10 cellular contexts compared by ENCODE assay signal in genomic region chr11:7892059-7892699, GRCh38. TPM values are rescaled to one million over a fixed set of nuclear protein-coding genes. Genes with fewer than 3 reads are reported as not detected.
DNase-seq lines count a peak whose midpoint lies in the region; ATAC-seq and TF ChIP-seq lines count a peak whose summit lies in the region.
"Had no signal": no experiment of that assay in that cellular context is flagged by ENCODE, and none has a peak within 500 bp of the region (broad histone marks: within the 10 kb centered on the region; RNA-seq: fewer than 3 reads in every experiment).

No MANE protein-coding gene starts in this region.

- H3K9me2 ChIP-seq in PC-3 (replicated peaks; ENCODE audit: low read length) = no peaks in the 10 kb centered on the region

- no peak for TF ChIP-seq CTCF in PC-3 (conservative IDR thresholded peaks at IDR 0.05; ENCODE audit: low read depth, low read length)

- H2AFZ ChIP-seq in PC-3 (ENCODE audit: low read length) = peak overlapping the region; percentile 73

- CTCF ChIA-PET in PC-3 (lab: Charles Lee) = interaction anchor here (0.6 to 2.4 kb wide), 2 partner anchors 8 to 94 kb away, joined by 4 to 27 read pairs; partner anchors contain the start of gene EIF3F

- no peaks in the 10 kb centered on the region for H3K79me2 ChIP-seq in PC-3 (ENCODE audit: low read length)

- H3K36me3 ChIP-seq in PC-3 (ENCODE audit: low read depth, low read length) = no peaks in the 10 kb centered on the region

- no peaks in the 10 kb centered on the region for H3F3A ChIP-seq in PC-3 (ENCODE audit: low read length, unreplicated experiment)

- H3K4me1 ChIP-seq in PC-3 (ENCODE audit: insufficient read depth, low read length) = peaks cover 21% of the 10 kb centered on the region

- H3K4me2 ChIP-seq in PC-3 (ENCODE audit: low read length) = peak overlapping the region; percentile 31

- H3K9me3 ChIP-seq in PC-3 (ENCODE audit: low read length) = no peaks in the 10 kb centered on the region

- peak; percentile 17 for DNase-seq in PC-3
- peak; percentile 21 for DNase-seq in myocyte (ENCODE audit: low read depth)
- DNase-seq in NK-92 (lab: John Stamatoyannopoulos, UW; ENCODE audit: unreplicated experiment) = no peak
- no peak for DNase-seq in stimulated activated naive CD4-positive, alpha-beta T cell treated with Interleukin-2 at 50 U/mL for 16 hours (lab: John Stamatoyannopoulos, UW)
- DNase-seq in stimulated activated CD4-positive, alpha-beta T cell treated with anti-CD3 and anti-CD28 coated beads, Interleukin-4, amount 100 ng/mL, for 1 hour = no peak

- H3K27ac ChIP-seq in PC-3 (ENCODE audit: low read length) = no peak overlapping the region

- H3K27me3 ChIP-seq in PC-3 (ENCODE audit: low read length) = no peaks in the 10 kb centered on the region

- ATAC-seq in GM18517 (IDR thresholded peaks at IDR 0.05; ENCODE audit: unreplicated experiment) (peak; percentile 73), HG02884 (IDR thresholded peaks at IDR 0.05; ENCODE audit: unreplicated experiment) (peak; percentile 56), PC-3 (no peak), GM21825 (IDR thresholded peaks at IDR 0.05; ENCODE audit: unreplicated experiment) (no peak)

- BruUV-seq in PC-3 (replicated peaks; lab: Mats Ljungman, UMichigan) = no TSS peak

- POLR2A ChIA-PET in PC-3 (lab: Charles Lee; ENCODE audit: unreplicated experiment) = interaction anchor here (0.6 kb wide), 1 partner anchor 95 kb away, joined by 5 read pairs; the partner anchor contains the start of gene EIF3F

- H4K20me1 ChIP-seq in PC-3 (ENCODE audit: low read length) = no peaks in the 10 kb centered on the region

- H3K4me3 ChIP-seq in PC-3 (ENCODE audit: low read length) = no peak overlapping the region

- intact Hi-C loops in PC-3 (cut with micrococcal nuclease) = loop anchor here (1.0 to 2.0 kb wide), 2 partner anchors 95 to 207 kb away; partner anchors contain the start of gene EIF3F

- H3K9ac ChIP-seq in PC-3 (ENCODE audit: low read length) = no peak overlapping the region

RNA-seq across cellular contexts. Expression of gene OR10A6, which starts 38.9 kb away (rescaled TPM):
- not detected in 2 replicates for total RNA-seq in PC-3 (2014; rRNA removed)
- 0.16 TPM in 1 of 2 replicates, not detected in the other for total RNA-seq in myocyte
- polyA plus RNA-seq in myocyte (2012) = 3.1 TPM
- total RNA-seq: kidney epithelial cell, subcutaneous adipose tissue had no signal

RNA-seq across cellular contexts. Expression of gene OR10A3, which starts 49.3 kb away (rescaled TPM):
- not detected in 2 replicates for total RNA-seq in PC-3 (2014; rRNA removed)
- 0.45 TPM in 1 of 2 replicates, not detected in the other for total RNA-seq in myocyte
- 0.67 TPM for polyA plus RNA-seq in myocyte (2012)
- total RNA-seq: kidney epithelial cell, subcutaneous adipose tissue had no signal

Comparison
In these comparisons a context has a peak if more than half of its experiments do, and no peak if none do; other contexts are left out.
1. ATAC-seq: peak in GM18517 (single experiment) and HG02884 (single experiment); none in PC-3 (single experiment) and GM21825 (single experiment).
2. DNase-seq: peak in PC-3 (single experiment) and myocyte (single experiment); none in NK-92 (single experiment), stimulated activated naive CD4-positive, alpha-beta T cell treated with Interleukin-2 at 50 U/mL for 16 hours (single experiment) and stimulated activated CD4-positive, alpha-beta T cell treated with anti-CD3 and anti-CD28 coated beads, Interleukin-4, amount 100 ng/mL, for 1 hour (single experiment).